22 cellular contexts compared by ENCODE assay signal in genomic region chr12:131542351-131542750, GRCh38.
"Had no signal": no experiment of that assay in that cellular context is flagged by ENCODE, and none has a peak within 500 bp of the region (broad histone marks: within the 10 kb centered on the region; RNA-seq: fewer than 3 reads in every experiment).

No MANE protein-coding gene starts in this region.

- DNase-seq: colonic mucosa; cortex of kidney; effector CD8-positive, alpha-beta T cell; effector memory CD8-positive, alpha-beta T cell; endodermal cell; erythroblast; esophagus squamous epithelium; foreskin fibroblast; foreskin melanocyte; gastrocnemius medialis; heart left ventricle; hypothalamus; immature natural killer cell; left cardiac atrium; left lung; left ventricle myocardium superior; lower lobe of right lung; mesenchymal stem cell; mucosa of descending colon; naive B cell; naive thymus-derived CD8-positive, alpha-beta T cell had no signal

- ATAC-seq: effector memory CD8-positive, alpha-beta T cell; esophagus mucosa; gastrocnemius medialis; left cardiac atrium; left lung; left ventricle myocardium superior; lower lobe of right lung; mucosa of descending colon; naive thymus-derived CD8-positive, alpha-beta T cell had no signal
